Comparison of ENCODE assay signal across 14 cellular contexts in the genomic region with DNA sequence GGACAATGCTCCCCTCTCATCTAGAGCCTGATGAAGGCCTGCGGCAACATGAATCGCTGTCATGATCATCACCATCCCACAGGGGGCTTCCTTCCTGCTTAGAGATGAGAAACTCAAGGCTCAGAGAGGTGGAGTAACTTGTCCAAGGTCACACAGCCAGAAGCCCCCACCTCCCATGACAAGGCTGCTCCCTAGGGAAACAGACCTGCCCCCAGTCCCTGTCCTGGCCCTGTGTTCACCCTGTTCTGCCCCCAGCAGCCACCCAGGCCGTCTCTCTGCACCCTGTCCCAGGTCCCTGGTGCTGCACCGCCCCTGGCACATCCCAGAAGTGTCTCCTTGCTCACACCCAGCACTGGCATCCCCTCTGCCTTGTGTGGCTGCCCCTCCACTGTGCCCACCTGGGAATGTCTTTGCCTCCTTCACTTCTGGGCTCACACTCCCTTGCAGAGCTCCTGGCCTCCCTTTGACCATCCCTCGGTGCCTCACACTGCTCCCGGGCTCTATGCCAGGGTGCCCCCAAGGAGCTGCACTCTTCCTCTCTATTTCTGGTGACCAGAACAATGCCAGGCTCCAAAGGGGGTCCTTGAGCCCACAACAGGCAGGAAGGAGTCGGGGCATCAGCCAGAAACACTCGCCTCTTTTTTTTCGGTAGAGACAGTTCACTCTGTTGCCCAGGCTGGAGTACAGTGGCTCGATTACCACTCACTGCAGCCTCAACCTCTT.
DNase-seq lines count a peak whose midpoint lies in the region; ATAC-seq and TF ChIP-seq lines count a peak whose summit lies in the region.
"Had no signal": no experiment of that assay in that cellular context is flagged by ENCODE, and none has a peak within 500 bp of the region (broad histone marks: within the 10 kb centered on the region; RNA-seq: fewer than 3 reads in every experiment).

No MANE protein-coding gene starts in this region.

- intact Hi-C loops in natural killer cell (cut with micrococcal nuclease) = no loop called here

- no peak for TF ChIP-seq CTCF in natural killer cell (IDR thresholded peaks at IDR 0.05)

- CTCF ChIA-PET in activated CD4-positive, alpha-beta T cell treated with anti-CD3 and anti-CD28 coated beads, Interleukin-2, amount 10 ng/mL, durations not matched to agents 7 days and 5 days (lab: Charles Lee) = interaction anchor here (0.8 to 1.6 kb wide), 11 partner anchors 9 to 1206 kb away, joined by 3 to 7 read pairs (median 3); no protein-coding TSS in a partner anchor

- peak overlapping the region; percentile 84 for H3K27ac Mint-ChIP-seq in activated CD4-positive, alpha-beta T cell treated with anti-CD3 and anti-CD28 coated beads, Interleukin-2, amount 10 ng/mL, durations not matched to agents 7 days and 5 days
- peak overlapping the region; percentile 90 to 99 for H3K27ac Mint-ChIP-seq in activated naive CD4-positive, alpha-beta T cell treated with anti-CD3 and anti-CD28 coated beads, Interleukin-2, amount 50 U/mL, for 72 hours
- peak overlapping the region; percentile 80 to 84 for H3K27ac Mint-ChIP-seq in natural killer cell

- POLR2A ChIA-PET in activated CD4-positive, alpha-beta T cell treated with anti-CD3 and anti-CD28 coated beads, Interleukin-2, amount 10 ng/mL, durations not matched to agents 7 days and 5 days (lab: Charles Lee) = no interaction called here

- H3K4me3 Mint-ChIP-seq in activated CD4-positive, alpha-beta T cell treated with anti-CD3 and anti-CD28 coated beads, Interleukin-2, amount 10 ng/mL, durations not matched to agents 7 days and 5 days = peak overlapping the region; percentile 44
- no peak overlapping the region for H3K4me3 Mint-ChIP-seq in natural killer cell

- H3K27me3 Mint-ChIP-seq in activated CD4-positive, alpha-beta T cell treated with anti-CD3 and anti-CD28 coated beads, Interleukin-2, amount 10 ng/mL, durations not matched to agents 7 days and 5 days = no peaks in the 10 kb centered on the region
- H3K27me3 Mint-ChIP-seq in natural killer cell (ENCODE audit: low read depth in 2 of 2) = no peaks in the 10 kb centered on the region

- ATAC-seq in activated naive CD4-positive, alpha-beta T cell treated with anti-CD3 and anti-CD28 coated beads, Interleukin-2, amount 50 U/mL, for 72 hours = peak in 1 of 2 donors; percentile 16
- ATAC-seq in natural killer cell (no peak), HG03280 (IDR thresholded peaks at IDR 0.05; ENCODE audit: unreplicated experiment) (no peak)
- ATAC-seq: mucosa of descending colon had no signal

- peak; percentile 56 for DNase-seq in activated CD4-positive, alpha-beta T cell treated with anti-CD3 and anti-CD28 coated beads, Interleukin-2, amount 10 ng/mL, durations not matched to agents 7 days and 5 days
- no peak for DNase-seq in activated CD4-positive, alpha-beta T cell treated with anti-CD3 and anti-CD28 coated beads, Interleukin-2, amount 50 U/mL, for 1 hour
- DNase-seq in NAMALWA (ENCODE audit: low spot score) = peak; percentile 15
- DNase-seq in activated naive CD4-positive, alpha-beta T cell treated with anti-CD3 and anti-CD28 coated beads, Interleukin-2, amount 50 U/mL, for 72 hours (ENCODE audit: low spot score in 2 of 2) = no peak
- DNase-seq in natural killer cell = no peak
- no peak for DNase-seq in hippocampal formation (lab: John Stamatoyannopoulos, UW)
- DNase-seq in GM19238 (ENCODE audit: insufficient read length, low spot score) = no peak
- DNase-seq: activated CD8-positive, alpha-beta memory T cell treated with anti-CD3 and anti-CD28 coated beads, Interleukin-2, amount 50 U/mL, for 48 hours; effector CD4-positive, alpha-beta T cell; IMR-90; mucosa of descending colon; psoas muscle; T1000 had no signal

- peaks cover 100% of the 10 kb centered on the region for H3K4me1 Mint-ChIP-seq in activated CD4-positive, alpha-beta T cell treated with anti-CD3 and anti-CD28 coated beads, Interleukin-2, amount 10 ng/mL, durations not matched to agents 7 days and 5 days
- H3K4me1 Mint-ChIP-seq in natural killer cell = peaks cover 81 to 92% of the 10 kb centered on the region in 2 donors

- no peaks in the 10 kb centered on the region for H3K9me3 Mint-ChIP-seq in activated CD4-positive, alpha-beta T cell treated with anti-CD3 and anti-CD28 coated beads, Interleukin-2, amount 10 ng/mL, durations not matched to agents 7 days and 5 days
- no peaks in the 10 kb centered on the region for H3K9me3 Mint-ChIP-seq in activated naive CD4-positive, alpha-beta T cell treated with anti-CD3 and anti-CD28 coated beads, Interleukin-2, amount 50 U/mL, for 72 hours
- H3K9me3 Mint-ChIP-seq in natural killer cell = no peaks in the 10 kb centered on the region

- peaks cover 84% of the 10 kb centered on the region for H3K36me3 Mint-ChIP-seq in activated CD4-positive, alpha-beta T cell treated with anti-CD3 and anti-CD28 coated beads, Interleukin-2, amount 10 ng/mL, durations not matched to agents 7 days and 5 days (ENCODE audit: low read depth)
- peaks cover 10 to 36% of the 10 kb centered on the region in 2 donors for H3K36me3 Mint-ChIP-seq in activated naive CD4-positive, alpha-beta T cell treated with anti-CD3 and anti-CD28 coated beads, Interleukin-2, amount 50 U/mL, for 72 hours
- H3K36me3 Mint-ChIP-seq in natural killer cell = no peaks in the 10 kb centered on the region

Comparison
In these comparisons a context has a peak if more than half of its experiments do, and no peak if none do; other contexts are left out.
1. DNase-seq: peak in activated CD4-positive, alpha-beta T cell treated with anti-CD3 and anti-CD28 coated beads, Interleukin-2, amount 10 ng/mL, durations not matched to agents 7 days and 5 days (single experiment) and NAMALWA (single experiment); none in activated CD4-positive, alpha-beta T cell treated with anti-CD3 and anti-CD28 coated beads, Interleukin-2, amount 50 U/mL, for 1 hour (single experiment), activated naive CD4-positive, alpha-beta T cell treated with anti-CD3 and anti-CD28 coated beads, Interleukin-2, amount 50 U/mL, for 72 hours (0 of 2), natural killer cell (single experiment), hippocampal formation (0 of 2) and GM19238 (single experiment).
2. Peak in every context shown above with its lines, with median percentiles within 50 percentile points of each other: H3K27ac Mint-ChIP-seq.